In the genomic region with DNA sequence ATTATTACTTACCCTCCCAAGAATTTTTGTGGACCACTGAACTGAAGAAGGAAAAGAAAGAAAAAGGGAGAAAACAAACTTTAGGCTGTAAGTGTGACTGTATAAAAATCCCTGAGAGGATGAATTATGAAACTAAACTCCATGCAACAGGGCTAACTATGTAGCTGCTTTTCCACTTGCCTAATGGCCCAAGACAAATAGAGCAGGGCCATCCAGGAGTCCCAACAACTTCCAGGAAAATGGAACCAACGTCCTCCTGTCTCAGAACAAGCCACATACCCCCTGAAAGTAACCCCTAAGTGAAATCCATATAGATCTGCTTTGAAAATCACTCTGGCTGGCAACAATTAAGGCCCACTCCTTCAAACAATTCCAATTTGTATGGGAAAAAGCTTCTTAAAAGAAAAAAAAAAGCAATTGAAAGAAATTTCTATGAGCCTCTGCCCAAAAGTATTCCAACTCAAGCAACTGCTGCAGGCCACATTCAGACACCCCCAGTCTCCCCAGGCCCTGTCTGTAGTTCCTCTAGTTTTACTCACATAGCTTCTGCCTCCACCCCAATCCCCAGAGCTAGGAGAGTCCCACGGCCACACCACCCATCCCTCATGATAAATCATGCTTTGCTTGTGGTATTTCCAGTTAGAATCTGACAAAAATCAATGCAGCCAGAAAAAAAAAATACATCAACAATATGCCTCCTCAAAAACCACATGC, we compare ENCODE assay signal across 16 cellular contexts. TPM values are rescaled to one million over a fixed set of nuclear protein-coding genes. Genes with fewer than 3 reads are reported as not detected.
DNase-seq lines count a peak whose midpoint lies in the region; ATAC-seq and TF ChIP-seq lines count a peak whose summit lies in the region.
"Had no signal": no experiment of that assay in that cellular context is flagged by ENCODE, and none has a peak within 500 bp of the region (broad histone marks: within the 10 kb centered on the region; RNA-seq: fewer than 3 reads in every experiment).

No MANE protein-coding gene starts in this region.

- H3K79me2 ChIP-seq in OCI-LY7 (ENCODE audit: insufficient read depth, low read depth, low read length) (peaks cover 83% of the 10 kb centered on the region), neural progenitor cell (ENCODE audit: low read depth) (peaks cover 100% of the 10 kb centered on the region)

- no peak for TF ChIP-seq POLR2A in heart left ventricle (IDR thresholded peaks at IDR 0.05)
- TF ChIP-seq POLR2A in vagina (IDR thresholded peaks at IDR 0.05), result no peak

- H3K27me3 Mint-ChIP-seq in neural progenitor cell (ENCODE audit: insufficient read depth, low read depth), result no peaks in the 10 kb centered on the region
- H3K27me3 Mint-ChIP-seq in T-helper 2 cell treated with Interferon-gamma antibody and Interleukin-4, amounts not matched to agents 5 μg/mL and 100 μg/mL, for 36 hours (ENCODE audit: low read depth), result peaks cover 6% of the 10 kb centered on the region

- intact Hi-C loops in OCI-LY7 (cut with micrococcal nuclease; ENCODE audit: unreplicated experiment) (loop anchor here (2.0 to 10.0 kb wide), 6 partner anchors 85 to 661 kb away; a partner anchor contains a TSS), heart left ventricle (cut with DNase I) (no loop called here), vagina (cut with DNase I) (no loop called here)

- H3K4me1 ChIP-seq in OCI-LY7 (ENCODE audit: insufficient read depth, low read length, poor library complexity, severe bottlenecking) (peaks cover 85% of the 10 kb centered on the region), heart left ventricle (peaks cover 0 to 54% (median 37%) of the 10 kb centered on the region in 12 donors), neural progenitor cell (peaks cover 48% of the 10 kb centered on the region), vagina (peaks cover 70% of the 10 kb centered on the region)

- peak overlapping the region; percentile 63 for H3K4me3 Mint-ChIP-seq in neural progenitor cell
- no peak overlapping the region for H3K4me3 Mint-ChIP-seq in T-helper 2 cell treated with Interferon-gamma antibody and Interleukin-4, amounts not matched to agents 5 μg/mL and 100 μg/mL, for 36 hours
- H3K4me3 Mint-ChIP-seq: activated naive CD8-positive, alpha-beta T cell treated with anti-CD3 and anti-CD28 coated beads, Interleukin-2, amount 50 U/mL, for 24 hours; central memory CD8-positive, alpha-beta T cell had no signal

- H3K27ac ChIP-seq in OCI-LY7 (ENCODE audit: low read depth, low read length, poor library complexity, severe bottlenecking) (peak overlapping the region; percentile 98), heart left ventricle (peak overlapping the region in 7 of 12 donors; percentile 3 to 48 (median 19)), neural progenitor cell (no peak overlapping the region), vagina (peak overlapping the region; percentile 7)
- H3K27ac ChIP-seq: psoas muscle had no signal

- peak overlapping the region; percentile 55 for H3K27ac Mint-ChIP-seq in neural progenitor cell
- no peak overlapping the region for H3K27ac Mint-ChIP-seq in T-helper 2 cell treated with Interferon-gamma antibody and Interleukin-4, amounts not matched to agents 5 μg/mL and 100 μg/mL, for 36 hours
- H3K27ac Mint-ChIP-seq: activated naive CD8-positive, alpha-beta T cell treated with anti-CD3 and anti-CD28 coated beads, Interleukin-2, amount 50 U/mL, for 24 hours had no signal

- no TSS peak for BruUV-seq in OCI-LY7 (replicated peaks; lab: Mats Ljungman, UMichigan)

- ATAC-seq in heart left ventricle (peak in 2 of 4 donors; percentile 34 to 45), GM21528 (IDR thresholded peaks at IDR 0.05; ENCODE audit: low FRiP score, unreplicated experiment) (no peak)
- ATAC-seq: activated naive CD8-positive, alpha-beta T cell treated with anti-CD3 and anti-CD28 coated beads, Interleukin-2, amount 50 U/mL, for 24 hours; psoas muscle had no signal

- H3K36me3 ChIP-seq in OCI-LY7 (ENCODE audit: insufficient read depth, low read length), result no peaks in the 10 kb centered on the region
- no peaks in the 10 kb centered on the region for H3K36me3 ChIP-seq in heart left ventricle
- H3K36me3 ChIP-seq in neural progenitor cell, result no peaks in the 10 kb centered on the region
- no peaks in the 10 kb centered on the region for H3K36me3 ChIP-seq in vagina

- H3K9me3 Mint-ChIP-seq in neural progenitor cell, result peaks cover 5% of the 10 kb centered on the region
- no peaks in the 10 kb centered on the region for H3K9me3 Mint-ChIP-seq in T-helper 2 cell treated with Interferon-gamma antibody and Interleukin-4, amounts not matched to agents 5 μg/mL and 100 μg/mL, for 36 hours
- H3K9me3 Mint-ChIP-seq: activated naive CD8-positive, alpha-beta T cell treated with anti-CD3 and anti-CD28 coated beads, Interleukin-2, amount 50 U/mL, for 24 hours; central memory CD8-positive, alpha-beta T cell had no signal

- peak overlapping the region; percentile 13; the same call in 1 of the 2 replicates for H2AFZ ChIP-seq in OCI-LY7 (ENCODE audit: low read length)
- H2AFZ ChIP-seq in neural progenitor cell (replicated peaks), result no peak overlapping the region

- H4K20me1 ChIP-seq in OCI-LY7 (ENCODE audit: insufficient read depth, low read length) (no peaks in the 10 kb centered on the region), neural progenitor cell (ENCODE audit: low read depth) (peaks cover 81% of the 10 kb centered on the region)

- no peak overlapping the region for H3K9ac ChIP-seq in neural progenitor cell

- H3K4me3 ChIP-seq in OCI-LY7 (ENCODE audit: low read depth, low read length, poor library complexity, severe bottlenecking) (peak overlapping the region; percentile 56), heart left ventricle (peak overlapping the region in 1 of 12 donors; percentile 6), neural progenitor cell (no peak overlapping the region), vagina (no peak overlapping the region)
- H3K4me3 ChIP-seq: psoas muscle had no signal

- TF ChIP-seq CTCF in OCI-LY7 (conservative IDR thresholded peaks at IDR 0.05; ENCODE audit: low read length), result no peak
- no peak for TF ChIP-seq CTCF in heart left ventricle (IDR thresholded peaks at IDR 0.05)
- no peak for TF ChIP-seq CTCF in neural progenitor cell (IDR thresholded peaks at IDR 0.05)
- no peak for TF ChIP-seq CTCF in vagina (IDR thresholded peaks at IDR 0.05)

- no peaks in the 10 kb centered on the region for H3K9me2 ChIP-seq in OCI-LY7 (ENCODE audit: insufficient read depth, low read length)

- H3K36me3 Mint-ChIP-seq in neural progenitor cell, result peaks cover 6% of the 10 kb centered on the region
- H3K36me3 Mint-ChIP-seq in T-helper 2 cell treated with Interferon-gamma antibody and Interleukin-4, amounts not matched to agents 5 μg/mL and 100 μg/mL, for 36 hours (ENCODE audit: low read depth), result no peaks in the 10 kb centered on the region

- POLR2A ChIA-PET in OCI-LY7 (lab: Charles Lee), result interaction anchor here (0.5 to 2.4 kb wide), 7 partner anchors 10 to 147 kb away, joined by 3 to 14 read pairs (median 4); no protein-coding TSS in a partner anchor

- H3K4me1 Mint-ChIP-seq in neural progenitor cell, result peaks cover 64% of the 10 kb centered on the region
- no peaks in the 10 kb centered on the region for H3K4me1 Mint-ChIP-seq in T-helper 2 cell treated with Interferon-gamma antibody and Interleukin-4, amounts not matched to agents 5 μg/mL and 100 μg/mL, for 36 hours (ENCODE audit: low read depth)
- H3K4me1 Mint-ChIP-seq: central memory CD8-positive, alpha-beta T cell had no signal

- peak; percentile 37 for DNase-seq in OCI-LY7 (ENCODE audit: low spot score)
- DNase-seq in heart left ventricle, result no peak
- no peak for DNase-seq in neural progenitor cell (ENCODE audit: low spot score)
- no peak for DNase-seq in vagina (ENCODE audit: extremely low spot score in 2 of 2)
- DNase-seq in NCI-H2196 (lab: John Stamatoyannopoulos, UW; ENCODE audit: unreplicated experiment), result no peak
- no peak for DNase-seq in T-helper 2 cell treated with Interferon-gamma antibody and Interleukin-4, amounts not matched to agents 5 μg/mL and 100 μg/mL, for 36 hours (ENCODE audit: low spot score)
- DNase-seq: activated naive CD8-positive, alpha-beta T cell treated with anti-CD3 and anti-CD28 coated beads, Interleukin-2, amount 50 U/mL, for 24 hours; activated T-cell treated with anti-CD3 and anti-CD28 coated beads, Interleukin-2, amount 50 U/mL, for 48 hours; HCEC 1CT; kidney glomerular epithelial cell; NCI-H1092 treated with DMSO at 0.1 percent for 48 hours; psoas muscle; SHP77 treated with DMSO at 0.1 percent for 48 hours; stimulated activated CD4-positive, alpha-beta T cell treated with anti-CD3 and anti-CD28 coated beads, Interleukin-2, amount 100 ng/mL, for 24 hours had no signal

- H3K4me2 ChIP-seq in OCI-LY7 (ENCODE audit: low read length) (peak overlapping the region; percentile 76), neural progenitor cell (peak overlapping the region; percentile 23)

- peaks cover 27% of the 10 kb centered on the region for H3F3A ChIP-seq in neural progenitor cell (ENCODE audit: low read depth)

- CTCF ChIA-PET in OCI-LY7 (lab: Charles Lee; ENCODE audit: unreplicated experiment), result interaction anchor here (2.1 kb wide), 1 partner anchor 50 kb away, joined by 11 read pairs; no protein-coding TSS in a partner anchor

- WGBS in heart left ventricle, 4 donors, result 48 to 70% (median 60%) methylated on average over 2 of the region's 2 CpGs

- H3K9me3 ChIP-seq in OCI-LY7 (ENCODE audit: low read length) (no peaks in the 10 kb centered on the region), heart left ventricle (peaks cover 0 to 2% (median 0%) of the 10 kb centered on the region in 12 donors), neural progenitor cell (ENCODE audit: low read depth) (no peaks in the 10 kb centered on the region), vagina (no peaks in the 10 kb centered on the region)
- H3K9me3 ChIP-seq: psoas muscle had no signal

- no peaks in the 10 kb centered on the region for H3K27me3 ChIP-seq in heart left ventricle
- no peaks in the 10 kb centered on the region for H3K27me3 ChIP-seq in neural progenitor cell
- H3K27me3 ChIP-seq in vagina, result no peaks in the 10 kb centered on the region

RNA-seq across cellular contexts. Expression of a gene that starts 12.7 kb away (rescaled TPM):
- 74.3 and 78.7 TPM in 2 replicates for total RNA-seq in OCI-LY7 (2014; rRNA removed; shearing (Covaris generic))
- total RNA-seq in OCI-LY7 (2022), result 54.3 and 55.4 TPM in 2 replicates
- total RNA-seq in heart left ventricle, result 100 to 1,000 TPM in 1 of 9 donors, 10 to 100 TPM in 8; 71.0 to 102 (median 84.8) TPM
- polyA plus RNA-seq in heart left ventricle, result 10 to 100 TPM; 31.0 to 41.0 TPM
- 163 and 206 TPM in 2 replicates for total RNA-seq in neural progenitor cell (ENCODE audit: low replicate concordance)
- 70.0 TPM for total RNA-seq in vagina
